28 cellular contexts compared by ENCODE assay signal in the genomic region with DNA sequence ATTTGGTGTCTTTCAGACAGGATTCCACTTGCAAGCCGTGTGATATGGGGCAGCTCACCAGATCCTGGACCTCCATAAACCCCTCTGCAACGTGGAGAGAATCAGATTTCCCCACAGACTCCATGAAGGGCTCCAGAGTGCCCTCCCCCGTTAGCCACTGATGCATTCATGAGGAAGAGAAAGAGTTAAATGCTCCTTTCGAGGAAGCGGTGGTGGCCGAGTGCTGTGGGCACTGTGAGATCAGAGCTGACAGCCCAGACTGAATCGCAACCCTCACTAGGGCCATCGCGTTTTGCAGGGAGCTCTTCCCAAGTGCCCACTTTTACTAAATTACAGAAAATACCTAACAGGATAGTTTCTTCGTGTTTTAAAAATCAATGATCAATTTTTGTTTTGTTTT.
"Had no signal": no experiment of that assay in that cellular context is flagged by ENCODE, and none has a peak within 500 bp of the region (broad histone marks: within the 10 kb centered on the region; RNA-seq: fewer than 3 reads in every experiment).

No MANE protein-coding gene starts in this region.

- H3K36me3 Mint-ChIP-seq: activated naive CD4-positive, alpha-beta T cell treated with anti-CD3 and anti-CD28 coated beads, Interleukin-2, amount 50 U/mL, for 72 hours had no signal

- H3K4me3 ChIP-seq: ascending aorta, body of pancreas, MG63, Peyer's patch, SJSA1 had no signal

- H3K9me3 Mint-ChIP-seq: activated CD8-positive, alpha-beta T cell treated with anti-CD3 and anti-CD28 coated beads for 36 hours; activated naive CD4-positive, alpha-beta T cell treated with anti-CD3 and anti-CD28 coated beads, Interleukin-2, amount 50 U/mL, for 72 hours; activated naive CD8-positive, alpha-beta T cell treated with anti-CD3 and anti-CD28 coated beads, Interleukin-2, amount 50 U/mL, for 24 hours; activated T-cell treated with anti-CD3 and anti-CD28 coated beads, Interleukin-2, amount 50 U/mL, for 24 hours; activated T-helper 1 cell treated with anti-CD3 and anti-CD28 coated beads, Interleukin-12 subunit alpha, Interleukin-12 subunit beta, Interleukin-2, Interleukin-4 antibody, amounts not matched to agents 30 ng/mL and 10 ng/mL and 1 ng/mL, durations not matched to agents 14 hours and 24 hours and 36 hours; T-helper 1 cell treated with Interleukin-12 subunit alpha and Interleukin-12 subunit beta and Interleukin-4 antibody, amounts not matched to agents 30 μg/mL and 1 μg/mL, for 36 hours had no signal

- H3K4me3 Mint-ChIP-seq: activated CD8-positive, alpha-beta T cell treated with anti-CD3 and anti-CD28 coated beads for 36 hours; activated naive CD8-positive, alpha-beta T cell treated with anti-CD3 and anti-CD28 coated beads, Interleukin-2, amount 50 U/mL, for 24 hours; activated T-cell treated with anti-CD3 and anti-CD28 coated beads, Interleukin-2, amount 50 U/mL, for 24 hours; activated T-helper 1 cell treated with anti-CD3 and anti-CD28 coated beads, Interleukin-12 subunit alpha, Interleukin-12 subunit beta, Interleukin-2, Interleukin-4 antibody, amounts not matched to agents 30 ng/mL and 10 ng/mL and 1 ng/mL, durations not matched to agents 14 hours and 24 hours and 36 hours; T-helper 1 cell treated with Interleukin-12 subunit alpha and Interleukin-12 subunit beta and Interleukin-4 antibody, amounts not matched to agents 30 μg/mL and 1 μg/mL, for 36 hours had no signal

- H3K27me3 ChIP-seq: ascending aorta, body of pancreas, MG63, Peyer's patch, SJSA1 had no signal

- H3K27ac ChIP-seq: ascending aorta, body of pancreas, Peyer's patch, RWPE1, SJSA1 had no signal

- H3K27me3 Mint-ChIP-seq: activated CD8-positive, alpha-beta T cell treated with anti-CD3 and anti-CD28 coated beads for 36 hours; activated T-cell treated with anti-CD3 and anti-CD28 coated beads, Interleukin-2, amount 50 U/mL, for 24 hours had no signal

- H3K9me3 ChIP-seq: ascending aorta, body of pancreas, Peyer's patch, SJSA1 had no signal

- H3K27ac Mint-ChIP-seq: activated CD8-positive, alpha-beta T cell treated with anti-CD3 and anti-CD28 coated beads for 36 hours; activated naive CD4-positive, alpha-beta T cell treated with anti-CD3 and anti-CD28 coated beads, Interleukin-2, amount 50 U/mL, for 72 hours; activated naive CD8-positive, alpha-beta T cell treated with anti-CD3 and anti-CD28 coated beads, Interleukin-2, amount 50 U/mL, for 24 hours; activated T-cell treated with anti-CD3 and anti-CD28 coated beads, Interleukin-2, amount 50 U/mL, for 24 hours; activated T-helper 1 cell treated with anti-CD3 and anti-CD28 coated beads, Interleukin-12 subunit alpha, Interleukin-12 subunit beta, Interleukin-2, Interleukin-4 antibody, amounts not matched to agents 30 ng/mL and 10 ng/mL and 1 ng/mL, durations not matched to agents 14 hours and 24 hours and 36 hours; T-helper 1 cell treated with Interleukin-12 subunit alpha and Interleukin-12 subunit beta and Interleukin-4 antibody, amounts not matched to agents 30 μg/mL and 1 μg/mL, for 36 hours had no signal

- H3K4me1 Mint-ChIP-seq: activated naive CD8-positive, alpha-beta T cell treated with anti-CD3 and anti-CD28 coated beads, Interleukin-2, amount 50 U/mL, for 24 hours had no signal

- DNase-seq: activated CD4-positive, alpha-beta T cell treated with anti-CD3 and anti-CD28 coated beads for 4 hours; activated CD8-positive, alpha-beta T cell treated with anti-CD3 and anti-CD28 coated beads for 36 hours; activated effector memory CD4-positive, alpha-beta T cell treated with Interleukin-2 at 50 U/mL for 16 hours; activated naive CD4-positive, alpha-beta T cell; activated naive CD8-positive, alpha-beta T cell treated with anti-CD3 and anti-CD28 coated beads, Interleukin-2, amount 50 U/mL, for 24 hours; activated T-cell treated with anti-CD3 and anti-CD28 coated beads, Interleukin-2, amount 50 U/mL, for 24 hours; amniotic stem cell; body of pancreas; MG63; NCI-H1105; NCI-H1436; NCI-H1694 treated with DMSO at 0.1 percent for 48 hours; NCI-H2029 treated with DMSO at 0.1 percent for 48 hours; NCI-H345; NCI-H510A treated with DMSO at 0.1 percent for 48 hours; NCI-H69; NK-92 treated with Interleukin-12 subunit alpha and Interleukin-12 subunit beta, amount 100 ng/mL, for 24 hours; Peyer's patch; SHP77; SW 1271 had no signal

- H3K36me3 ChIP-seq: ascending aorta, MG63, Peyer's patch, SJSA1 had no signal

- H3K4me1 ChIP-seq: ascending aorta, body of pancreas, Peyer's patch had no signal

- ATAC-seq: activated CD4-positive, CD25-positive, alpha-beta regulatory T cell treated with anti-CD3 and anti-CD28 coated beads, Interleukin-2, amount 50 U/mL, for 24 hours; activated CD8-positive, alpha-beta T cell treated with anti-CD3 and anti-CD28 coated beads for 36 hours; activated naive CD4-positive, alpha-beta T cell treated with anti-CD3 and anti-CD28 coated beads, Interleukin-2, amount 50 U/mL, for 72 hours; activated naive CD8-positive, alpha-beta T cell treated with anti-CD3 and anti-CD28 coated beads, Interleukin-2, amount 50 U/mL, for 24 hours; body of pancreas; SK-N-SH treated with all-trans-retinoic acid at 6 μM for 48 hours had no signal
